In genomic region chr11:35969089-35970046, GRCh38 we compare ENCODE assay signal across 1 cellular context.
TF ChIP-seq lines count a peak whose summit lies in the region.

No MANE protein-coding gene starts in this region.

TF ChIP-seq in H1, 55 proteins besides CTCF, POLR2A, EP300 and RAD21:
- TF ChIP-seq SUZ12 (IDR thresholded peaks at IDR 0.05; ENCODE audit: low read length) (no peak), FOSL1 (IDR thresholded peaks at IDR 0.05; ENCODE audit: insufficient read depth, low read depth, low read length) (no peak), CBX8 (IDR thresholded peaks at IDR 0.05; ENCODE audit: borderline replicate concordance, low read depth, low read length) (no peak), GABPA (IDR thresholded peaks at IDR 0.05; ENCODE audit: borderline replicate concordance, insufficient read depth, low read length) (no peak), NRF1 (IDR thresholded peaks at IDR 0.05; ENCODE audit: low read depth, low read length) (no peak), BACH1 (IDR thresholded peaks at IDR 0.05; ENCODE audit: low read length) (no peak), JUND (IDR thresholded peaks at IDR 0.05; ENCODE audit: low read length) (no peak), SIN3A (conservative IDR thresholded peaks at IDR 0.05 in 1 of 2, IDR thresholded peaks at IDR 0.05 in 1 of 2; ENCODE audit: low read depth in 1 of 2, low read length in 2 of 2) (no peak), POU5F1 (IDR thresholded peaks at IDR 0.05; ENCODE audit: low read depth, low read length) (no peak), SP2 (IDR thresholded peaks at IDR 0.05; ENCODE audit: low read length) (no peak), TEAD4 (IDR thresholded peaks at IDR 0.05; ENCODE audit: low read depth, low read length) (no peak), BRCA1 (IDR thresholded peaks at IDR 0.05; ENCODE audit: low read depth, low read length) (no peak), BCL11A (IDR thresholded peaks at IDR 0.05; ENCODE audit: low read depth in 2 of 2, low read length in 2 of 2) (no peak), ATF2 (IDR thresholded peaks at IDR 0.05; ENCODE audit: low read length) (no peak), SAP30 (IDR thresholded peaks at IDR 0.05; ENCODE audit: insufficient read depth, insufficient replicate concordance, low read length) (no peak)
TF ChIP-seq in H1: peak in this region for 0.
